In the genomic region with DNA sequence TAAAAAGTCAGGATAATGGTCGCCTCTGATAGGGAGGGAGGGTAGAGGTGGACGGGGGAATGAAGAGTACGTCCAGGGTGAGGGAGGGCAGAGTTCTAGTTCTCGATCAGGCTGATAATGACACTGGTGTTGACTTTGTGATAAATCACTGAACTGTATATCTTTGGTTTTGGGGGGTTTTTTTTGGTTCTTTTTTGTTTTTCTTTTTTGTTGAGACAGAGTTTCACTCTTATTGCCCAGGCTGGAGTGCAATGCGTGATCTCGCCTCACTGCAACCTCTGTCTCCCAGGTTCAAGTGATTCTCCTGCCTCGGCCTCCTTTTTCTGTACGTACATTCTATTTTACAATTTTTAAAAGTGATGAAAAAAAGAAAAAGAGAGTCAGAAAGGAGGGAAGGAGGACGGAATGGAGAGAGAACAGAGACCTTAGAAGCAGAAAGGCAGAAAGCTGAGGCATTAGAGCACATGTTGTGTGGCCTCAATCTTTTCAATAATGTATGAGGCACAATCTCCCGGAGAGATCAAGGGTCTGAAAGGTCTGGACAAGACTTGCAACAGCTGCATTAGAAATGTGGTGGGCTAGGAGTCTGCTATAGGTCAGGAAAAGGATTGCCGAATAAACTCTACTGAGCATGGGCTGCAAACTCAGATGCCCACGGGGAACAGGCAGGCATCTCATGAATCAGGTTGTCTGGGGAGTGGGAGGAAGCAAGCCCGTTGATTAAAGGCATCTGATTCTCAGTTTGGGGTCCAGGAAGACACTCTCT, we compare ENCODE assay signal across 16 cellular contexts.
DNase-seq lines count a peak whose midpoint lies in the region; ATAC-seq and TF ChIP-seq lines count a peak whose summit lies in the region.
"Had no signal": no experiment of that assay in that cellular context is flagged by ENCODE, and none has a peak within 500 bp of the region (broad histone marks: within the 10 kb centered on the region; RNA-seq: fewer than 3 reads in every experiment).

No MANE protein-coding gene starts in this region.

- TF ChIP-seq CTCF in CD14-positive monocyte (IDR thresholded peaks at IDR 0.05) = no peak

- intact Hi-C loops in CD14-positive monocyte (cut with micrococcal nuclease) (no loop called here), Right ventricle myocardium superior (cut with DNase I) (no loop called here)

- peaks cover 6 to 10% (median 8%) of the 10 kb centered on the region in 7 donors for H3K9me3 Mint-ChIP-seq in CD14-positive monocyte
- H3K9me3 Mint-ChIP-seq in central memory CD8-positive, alpha-beta T cell = peaks cover 6% of the 10 kb centered on the region
- H3K9me3 Mint-ChIP-seq in natural killer cell treated with Interleukin-12 subunit alpha and Interleukin-12 subunit beta and Interleukin-15 and Interleukin-18, amount 100 ng/mL, for 72 hours = no peaks in the 10 kb centered on the region

- no peak for DNase-seq in CD14-positive monocyte (ENCODE audit: low spot score)
- DNase-seq in central memory CD8-positive, alpha-beta T cell (ENCODE audit: low spot score in 2 of 2) = no peak
- DNase-seq in natural killer cell treated with Interleukin-12 subunit alpha and Interleukin-12 subunit beta and Interleukin-15 and Interleukin-18, amount 100 ng/mL, for 72 hours (ENCODE audit: low spot score) = no peak
- no peak for DNase-seq in Right ventricle myocardium superior
- no peak for DNase-seq in NK-92 (lab: John Stamatoyannopoulos, UW; ENCODE audit: unreplicated experiment)
- DNase-seq: activated naive CD4-positive, alpha-beta T cell; central memory CD4-positive, alpha-beta T cell; GF-D8; MV-4-11; naive thymus-derived CD8-positive, alpha-beta T cell; NCI-H446; SHP77; spleen had no signal

- peak overlapping the region; percentile 73 to 100 (median 99) for H3K27ac Mint-ChIP-seq in CD14-positive monocyte
- peak overlapping the region; percentile 91 for H3K27ac Mint-ChIP-seq in central memory CD8-positive, alpha-beta T cell (ENCODE audit: low read depth)
- H3K27ac Mint-ChIP-seq in natural killer cell treated with Interleukin-12 subunit alpha and Interleukin-12 subunit beta and Interleukin-15 and Interleukin-18, amount 100 ng/mL, for 72 hours = peak overlapping the region; percentile 89 to 98

- H3K27me3 Mint-ChIP-seq in CD14-positive monocyte (ENCODE audit: low read depth in 3 of 3) = no peaks in the 10 kb centered on the region
- no peaks in the 10 kb centered on the region for H3K27me3 Mint-ChIP-seq in central memory CD8-positive, alpha-beta T cell
- no peaks in the 10 kb centered on the region for H3K27me3 Mint-ChIP-seq in natural killer cell treated with Interleukin-12 subunit alpha and Interleukin-12 subunit beta and Interleukin-15 and Interleukin-18, amount 100 ng/mL, for 72 hours
- H3K27me3 Mint-ChIP-seq: naive thymus-derived CD8-positive, alpha-beta T cell had no signal

- ATAC-seq in HG02610 (IDR thresholded peaks at IDR 0.05; ENCODE audit: unreplicated experiment) (peak; percentile 40), HG03039 (IDR thresholded peaks at IDR 0.05; ENCODE audit: unreplicated experiment) (no peak), Right ventricle myocardium superior (ENCODE audit: poor library complexity) (no peak), HG02938 (IDR thresholded peaks at IDR 0.05; ENCODE audit: unreplicated experiment) (no peak)
- no peak for ATAC-seq in central memory CD8-positive, alpha-beta T cell (replicated peaks; ENCODE audit: extremely low read depth, poor library complexity, severe bottlenecking)
- peak in 1 of 2 donors; percentile 8 for ATAC-seq in natural killer cell treated with Interleukin-12 subunit alpha and Interleukin-12 subunit beta and Interleukin-15 and Interleukin-18, amount 100 ng/mL, for 72 hours
- ATAC-seq: naive thymus-derived CD8-positive, alpha-beta T cell had no signal

- peaks cover 59% of the 10 kb centered on the region for H3K4me1 Mint-ChIP-seq in CD14-positive monocyte
- peaks cover 25% of the 10 kb centered on the region for H3K4me1 Mint-ChIP-seq in central memory CD8-positive, alpha-beta T cell
- H3K4me1 Mint-ChIP-seq in natural killer cell treated with Interleukin-12 subunit alpha and Interleukin-12 subunit beta and Interleukin-15 and Interleukin-18, amount 100 ng/mL, for 72 hours (ENCODE audit: low read depth in 2 of 2) = peaks cover 35 to 50% of the 10 kb centered on the region in 2 donors

- H3K4me3 Mint-ChIP-seq in CD14-positive monocyte = peak overlapping the region in 1 of 2 donors; percentile 96
- no peak overlapping the region for H3K4me3 Mint-ChIP-seq in central memory CD8-positive, alpha-beta T cell
- peak overlapping the region; percentile 75 for H3K4me3 Mint-ChIP-seq in natural killer cell treated with Interleukin-12 subunit alpha and Interleukin-12 subunit beta and Interleukin-15 and Interleukin-18, amount 100 ng/mL, for 72 hours

- H3K36me3 Mint-ChIP-seq in CD14-positive monocyte = peaks cover 8% of the 10 kb centered on the region in 2 donors
- H3K36me3 Mint-ChIP-seq in central memory CD8-positive, alpha-beta T cell (ENCODE audit: insufficient read depth) = peaks cover 1% of the 10 kb centered on the region
- peaks cover 10% of the 10 kb centered on the region for H3K36me3 Mint-ChIP-seq in natural killer cell treated with Interleukin-12 subunit alpha and Interleukin-12 subunit beta and Interleukin-15 and Interleukin-18, amount 100 ng/mL, for 72 hours
